ENCODE assay signal across 12 cellular contexts in genomic region chr7:97623333-97623732, GRCh38.
DNase-seq lines count a peak whose midpoint lies in the region; ATAC-seq and TF ChIP-seq lines count a peak whose summit lies in the region.
"Had no signal": no experiment of that assay in that cellular context is flagged by ENCODE, and none has a peak within 500 bp of the region (broad histone marks: within the 10 kb centered on the region; RNA-seq: fewer than 3 reads in every experiment).

No MANE protein-coding gene starts in this region.

- no peaks in the 10 kb centered on the region for H3K79me2 ChIP-seq in smooth muscle cell (ENCODE audit: low read depth)

- TF ChIP-seq POLR2A in thyroid gland (IDR thresholded peaks at IDR 0.05), result no peak

- ATAC-seq in GM18499 (IDR thresholded peaks at IDR 0.05; ENCODE audit: insufficient read depth, unreplicated experiment) (peak; percentile 97), GM19455 (IDR thresholded peaks at IDR 0.05; ENCODE audit: unreplicated experiment) (peak; percentile 82), HG02840 (IDR thresholded peaks at IDR 0.05; ENCODE audit: low FRiP score, unreplicated experiment) (peak; percentile 66), HG03520 (IDR thresholded peaks at IDR 0.05; ENCODE audit: unreplicated experiment) (peak; percentile 92)

- no peak overlapping the region for H2AFZ ChIP-seq in smooth muscle cell (ENCODE audit: low read depth)

- DNase-seq in NCI-H1092 treated with DMSO at 0.1 percent for 48 hours (lab: John Stamatoyannopoulos, UW) (no peak), smooth muscle cell (lab: John Stamatoyannopoulos, UW; ENCODE audit: unreplicated experiment) (no peak), thyroid gland (no peak), GM03348 (ENCODE audit: low spot score) (no peak)
- DNase-seq: activated CD4-positive, alpha-beta T cell treated with anti-CD3 and anti-CD28 coated beads, Interleukin-2, amount 10 ng/mL, durations not matched to agents 7 days and 5 days; activated naive CD4-positive, alpha-beta T cell treated with anti-CD3 and anti-CD28 coated beads, Interleukin-2, amount 10 ng/mL, durations not matched to agents 7 days and 5 days; kidney; naive B cell had no signal

- H3K36me3 ChIP-seq in smooth muscle cell (ENCODE audit: low read depth) (no peaks in the 10 kb centered on the region), thyroid gland (no peaks in the 10 kb centered on the region)

- no peaks in the 10 kb centered on the region for H4K20me1 ChIP-seq in smooth muscle cell (ENCODE audit: low read depth)

- H3K27me3 ChIP-seq in smooth muscle cell (ENCODE audit: low read depth) (peaks cover 9% of the 10 kb centered on the region), thyroid gland (no peaks in the 10 kb centered on the region)

- intact Hi-C loops in thyroid gland (cut with DNase I), result no loop called here

- H3K9ac ChIP-seq in smooth muscle cell (ENCODE audit: low read depth), result no peak overlapping the region

- no peak for TF ChIP-seq CTCF in smooth muscle cell (IDR thresholded peaks at IDR 0.05; ENCODE audit: borderline replicate concordance, insufficient read depth, poor library complexity, severe bottlenecking)
- TF ChIP-seq CTCF in thyroid gland (IDR thresholded peaks at IDR 0.05), result no peak

- H3K4me3 ChIP-seq in smooth muscle cell, result no peak overlapping the region
- H3K4me3 ChIP-seq in thyroid gland (replicated peaks in 1 of 3), result no peak overlapping the region

- no peaks in the 10 kb centered on the region for H3K4me1 ChIP-seq in smooth muscle cell (ENCODE audit: low read depth)
- H3K4me1 ChIP-seq in thyroid gland, result no peaks in the 10 kb centered on the region

- no peak overlapping the region for H3K4me2 ChIP-seq in smooth muscle cell

- no peaks in the 10 kb centered on the region for H3F3A ChIP-seq in smooth muscle cell (ENCODE audit: low read depth)

- WGBS in smooth muscle cell (ENCODE audit: low lambda C conversion rate), result 86% methylated on average over 3 of the region's 3 CpGs
- 61 to 68% methylated on average over 3 of the region's 3 CpGs for WGBS in thyroid gland, 2 donors

- H3K9me3 ChIP-seq in smooth muscle cell (replicated peaks; ENCODE audit: low read depth) (no peaks in the 10 kb centered on the region), thyroid gland (no peaks in the 10 kb centered on the region)

- no peak overlapping the region for H3K27ac ChIP-seq in smooth muscle cell (ENCODE audit: low read depth)
- H3K27ac ChIP-seq in thyroid gland, result no peak overlapping the region
